Comparison of ENCODE assay signal across 19 cellular contexts in the genomic region with DNA sequence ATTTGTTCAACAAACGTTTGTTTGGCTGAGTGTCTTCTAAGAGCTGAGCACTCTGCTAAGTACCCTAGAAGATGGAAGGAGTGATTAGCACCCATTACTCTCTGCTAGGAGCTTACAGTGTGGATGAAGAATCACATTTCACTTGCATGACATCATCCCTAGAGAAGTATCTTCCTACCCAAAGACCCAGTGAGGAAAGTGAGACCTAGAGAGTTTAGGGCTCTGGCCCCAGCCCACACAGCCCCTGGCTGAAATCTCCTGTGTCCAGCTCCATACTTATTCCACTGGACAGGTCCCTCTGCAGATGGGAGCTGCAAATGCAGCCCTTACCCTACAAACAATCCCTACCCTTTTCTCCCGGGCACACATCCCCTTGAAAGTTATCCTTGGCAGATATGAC. TPM values are rescaled to one million over a fixed set of nuclear protein-coding genes. Genes with fewer than 3 reads are reported as not detected.
DNase-seq lines count a peak whose midpoint lies in the region; ATAC-seq and TF ChIP-seq lines count a peak whose summit lies in the region.
"Had no signal": no experiment of that assay in that cellular context is flagged by ENCODE, and none has a peak within 500 bp of the region (broad histone marks: within the 10 kb centered on the region; RNA-seq: fewer than 3 reads in every experiment).

No MANE protein-coding gene starts in this region.

- ATAC-seq in right cardiac atrium (no peak), left cardiac atrium (no peak), WTC11 (peak; percentile 32; the same call in 1 of the 2 replicates)

- H3K27me3 ChIP-seq in right cardiac atrium (ENCODE audit: control insufficient read depth, insufficient read depth) (no peaks in the 10 kb centered on the region), prostate gland (replicated peaks; ENCODE audit: insufficient read depth) (no peaks in the 10 kb centered on the region)
- H3K27me3 ChIP-seq: BE2C had no signal

- no peak overlapping the region for H3K4me3 Mint-ChIP-seq in WTC11
- H3K4me3 Mint-ChIP-seq: activated naive CD4-positive, alpha-beta T cell treated with anti-CD3 and anti-CD28 coated beads, Interleukin-2, amount 10 ng/mL, durations not matched to agents 7 days and 5 days; mesothelial cell of epicardium had no signal

- H3K36me3 ChIP-seq in prostate gland, result no peaks in the 10 kb centered on the region
- H3K36me3 ChIP-seq: BE2C had no signal

- no peak for TF ChIP-seq POLR2A in prostate gland (IDR thresholded peaks at IDR 0.05)

- no peaks in the 10 kb centered on the region for H3K9me3 Mint-ChIP-seq in WTC11
- H3K9me3 Mint-ChIP-seq: activated naive CD4-positive, alpha-beta T cell treated with anti-CD3 and anti-CD28 coated beads, Interleukin-2, amount 10 ng/mL, durations not matched to agents 7 days and 5 days; mesothelial cell of epicardium had no signal

- WGBS in right cardiac atrium, result 46% methylated on average over 2 of the region's 2 CpGs
- WGBS in prostate gland, result 49% methylated on average over 2 of the region's 2 CpGs

- POLR2A ChIA-PET in WTC11 (lab: Charles Lee), result interaction anchor here (1.6 kb wide), 1 partner anchor 10 kb away, joined by 4 read pairs; no protein-coding TSS in a partner anchor

- no peak overlapping the region for H3K4me3 ChIP-seq in right cardiac atrium (ENCODE audit: low read length)
- no peak overlapping the region for H3K4me3 ChIP-seq in prostate gland

- no peaks in the 10 kb centered on the region; the same call in 1 of the 2 replicates for H3K27me3 Mint-ChIP-seq in WTC11 (ENCODE audit: low read depth)

- DNase-seq in right cardiac atrium (no peak), left cardiac atrium (no peak), WTC11 (ENCODE audit: low spot score) (no peak), fibroblast of peridontal ligament (ENCODE audit: extremely low read depth) (peak; percentile 32), occipital lobe (lab: John Stamatoyannopoulos, UW) (no peak), prostate gland (ENCODE audit: low spot score) (no peak), COLO829 (ENCODE audit: low spot score) (no peak)
- DNase-seq in activated naive CD4-positive, alpha-beta T cell (lab: John Stamatoyannopoulos, UW), result no peak
- DNase-seq: activated naive CD4-positive, alpha-beta T cell treated with anti-CD3 and anti-CD28 coated beads, Interleukin-2, amount 10 ng/mL, durations not matched to agents 7 days and 5 days; BE2C; cerebellar nuclear complex; DMS79; MM.1S; NCI-H2081; NK-92 treated with Interleukin-12 subunit alpha and Interleukin-12 subunit beta, amount 100 ng/mL, for 24 hours; posterior cingulate gyrus; stimulated activated CD4-positive, alpha-beta T cell treated with anti-CD3 and anti-CD28 coated beads, Interleukin-4, amount 100 ng/mL, for 1 hour; stimulated activated naive CD4-positive, alpha-beta T cell treated with Interleukin-2 at 50 U/mL for 16 hours had no signal

- intact Hi-C loops in right cardiac atrium (cut with DNase I), result no loop called here
- intact Hi-C loops in left cardiac atrium (cut with DNase I), result no loop called here
- intact Hi-C loops in prostate gland (cut with DNase I), result no loop called here

- H3K27ac ChIP-seq in right cardiac atrium (ENCODE audit: low read length) (peak overlapping the region; percentile 24), prostate gland (no peak overlapping the region)

- CTCF ChIA-PET in WTC11 (lab: Charles Lee), result interaction anchor here (0.8 to 1.0 kb wide), 2 partner anchors 16 to 24 kb away, joined by 3 to 4 read pairs; no protein-coding TSS in a partner anchor

- H3K27ac Mint-ChIP-seq in WTC11, result no peak overlapping the region
- H3K27ac Mint-ChIP-seq: activated naive CD4-positive, alpha-beta T cell treated with anti-CD3 and anti-CD28 coated beads, Interleukin-2, amount 10 ng/mL, durations not matched to agents 7 days and 5 days; mesothelial cell of epicardium had no signal

- H3K4me1 ChIP-seq in right cardiac atrium (ENCODE audit: control insufficient read depth, insufficient read depth, low read length) (peaks cover 10% of the 10 kb centered on the region), prostate gland (replicated peaks) (no peaks in the 10 kb centered on the region)
- H3K4me1 ChIP-seq: BE2C had no signal

- TF ChIP-seq CTCF in WTC11 (IDR thresholded peaks at IDR 0.05), result no peak
- TF ChIP-seq CTCF in prostate gland (IDR thresholded peaks at IDR 0.05), result no peak

- peaks cover 14% of the 10 kb centered on the region for H3K4me1 Mint-ChIP-seq in WTC11

- H3K9me3 ChIP-seq in right cardiac atrium (ENCODE audit: control insufficient read depth, low read length) (no peaks in the 10 kb centered on the region), prostate gland (no peaks in the 10 kb centered on the region)
- H3K9me3 ChIP-seq: BE2C had no signal

- no peaks in the 10 kb centered on the region for H3K36me3 Mint-ChIP-seq in WTC11
- H3K36me3 Mint-ChIP-seq: activated naive CD4-positive, alpha-beta T cell treated with anti-CD3 and anti-CD28 coated beads, Interleukin-2, amount 10 ng/mL, durations not matched to agents 7 days and 5 days; mesothelial cell of epicardium had no signal

TF ChIP-seq in WTC11, 78 proteins besides CTCF, POLR2A, EP300 and RAD21:
- TF ChIP-seq, protein P1, sequence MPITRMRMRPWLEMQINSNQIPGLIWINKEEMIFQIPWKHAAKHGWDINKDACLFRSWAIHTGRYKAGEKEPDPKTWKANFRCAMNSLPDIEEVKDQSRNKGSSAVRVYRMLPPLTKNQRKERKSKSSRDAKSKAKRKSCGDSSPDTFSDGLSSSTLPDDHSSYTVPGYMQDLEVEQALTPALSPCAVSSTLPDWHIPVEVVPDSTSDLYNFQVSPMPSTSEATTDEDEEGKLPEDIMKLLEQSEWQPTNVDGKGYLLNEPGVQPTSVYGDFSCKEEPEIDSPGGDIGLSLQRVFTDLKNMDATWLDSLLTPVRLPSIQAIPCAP (CRISPR knock-in tag; IDR thresholded peaks at IDR 0.05), result no peak
- TF ChIP-seq MXD4 (CRISPR knock-in tag; IDR thresholded peaks at IDR 0.05; ENCODE audit: borderline replicate concordance), result no peak
- TF ChIP-seq, protein P2, sequence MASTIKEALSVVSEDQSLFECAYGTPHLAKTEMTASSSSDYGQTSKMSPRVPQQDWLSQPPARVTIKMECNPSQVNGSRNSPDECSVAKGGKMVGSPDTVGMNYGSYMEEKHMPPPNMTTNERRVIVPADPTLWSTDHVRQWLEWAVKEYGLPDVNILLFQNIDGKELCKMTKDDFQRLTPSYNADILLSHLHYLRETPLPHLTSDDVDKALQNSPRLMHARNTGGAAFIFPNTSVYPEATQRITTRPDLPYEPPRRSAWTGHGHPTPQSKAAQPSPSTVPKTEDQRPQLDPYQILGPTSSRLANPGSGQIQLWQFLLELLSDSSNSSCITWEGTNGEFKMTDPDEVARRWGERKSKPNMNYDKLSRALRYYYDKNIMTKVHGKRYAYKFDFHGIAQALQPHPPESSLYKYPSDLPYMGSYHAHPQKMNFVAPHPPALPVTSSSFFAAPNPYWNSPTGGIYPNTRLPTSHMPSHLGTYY (CRISPR knock-in tag; IDR thresholded peaks at IDR 0.05), result no peak
- TF ChIP-seq OVOL2 (CRISPR knock-in tag; IDR thresholded peaks at IDR 0.05; ENCODE audit: borderline replicate concordance), result no peak
- TF ChIP-seq, protein P3, sequence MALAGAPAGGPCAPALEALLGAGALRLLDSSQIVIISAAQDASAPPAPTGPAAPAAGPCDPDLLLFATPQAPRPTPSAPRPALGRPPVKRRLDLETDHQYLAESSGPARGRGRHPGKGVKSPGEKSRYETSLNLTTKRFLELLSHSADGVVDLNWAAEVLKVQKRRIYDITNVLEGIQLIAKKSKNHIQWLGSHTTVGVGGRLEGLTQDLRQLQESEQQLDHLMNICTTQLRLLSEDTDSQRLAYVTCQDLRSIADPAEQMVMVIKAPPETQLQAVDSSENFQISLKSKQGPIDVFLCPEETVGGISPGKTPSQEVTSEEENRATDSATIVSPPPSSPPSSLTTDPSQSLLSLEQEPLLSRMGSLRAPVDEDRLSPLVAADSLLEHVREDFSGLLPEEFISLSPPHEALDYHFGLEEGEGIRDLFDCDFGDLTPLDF (CRISPR knock-in tag; IDR thresholded peaks at IDR 0.05), result no peak
- no peak for TF ChIP-seq RORB (CRISPR knock-in tag; IDR thresholded peaks at IDR 0.05)
- TF ChIP-seq, protein P4, sequence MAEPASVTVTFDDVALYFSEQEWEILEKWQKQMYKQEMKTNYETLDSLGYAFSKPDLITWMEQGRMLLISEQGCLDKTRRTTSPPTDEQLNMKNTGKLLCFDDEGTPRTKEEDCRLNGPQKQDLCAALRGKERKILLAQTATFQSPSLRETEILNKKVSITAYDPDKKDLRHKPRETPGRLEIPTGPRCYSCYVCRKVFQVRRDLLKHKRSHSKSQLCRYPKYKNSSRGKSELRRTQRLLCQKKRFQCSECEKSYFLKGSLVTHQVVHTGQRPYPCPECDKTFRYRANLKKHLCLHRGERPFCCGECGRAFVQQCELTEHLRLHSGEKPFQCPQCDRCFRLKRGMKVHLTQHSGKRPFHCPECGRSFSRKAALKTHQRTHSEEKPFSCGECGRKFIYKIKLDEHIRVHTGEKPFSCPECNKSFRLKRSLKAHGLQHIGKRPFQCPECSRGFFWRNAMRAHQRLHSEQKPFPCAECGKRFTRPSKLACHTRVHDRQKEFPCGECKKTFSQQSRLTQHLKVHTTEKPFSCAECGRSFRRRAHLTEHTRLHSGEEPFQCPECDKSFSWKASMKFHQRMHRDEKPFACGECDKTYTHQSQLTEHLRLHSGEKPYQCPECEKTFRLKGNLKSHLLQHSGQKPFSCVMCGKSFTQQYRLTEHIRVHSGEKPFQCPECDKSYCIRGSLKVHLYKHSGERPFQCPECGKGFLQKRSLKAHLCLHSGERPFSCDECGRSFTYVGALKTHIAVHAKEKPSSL (CRISPR knock-in tag; conservative IDR thresholded peaks at IDR 0.05), result no peak
- TF ChIP-seq TEAD4 (CRISPR knock-in tag; IDR thresholded peaks at IDR 0.05), result no peak
- no peak for TF ChIP-seq ZNF232 (CRISPR knock-in tag; IDR thresholded peaks at IDR 0.05)

RNA-seq across cellular contexts. Expression of a gene that starts 26.8 kb away (rescaled TPM):
- 100 to 1,000 TPM; 210 to 340 (median 268) TPM for total RNA-seq in right cardiac atrium
- polyA plus RNA-seq in right cardiac atrium, result 149 TPM
- total RNA-seq in left cardiac atrium, result 100 to 1,000 TPM; 262 to 377 TPM
- total RNA-seq in WTC11 (2021), result 4.5 to 8.5 TPM (median 4.7 TPM) in 3 replicates
- total RNA-seq in occipital lobe, result 6.1 TPM
- total RNA-seq in prostate gland, result 100 to 1,000 TPM; 109 to 356 TPM

Comparison
In these comparisons a context has a peak if more than half of its experiments do, and no peak if none do; other contexts are left out.
1. RNA of a gene that starts 26.8 kb away (total RNA-seq): 262 to 377 TPM in left cardiac atrium, 109 to 356 TPM in prostate gland and 210 to 340 TPM in right cardiac atrium; 4.5 to 8.5 TPM in WTC11 and 6.1 TPM in occipital lobe (single experiment); every median in the first group is over 10 times any median in the second.